ENCODE assay signal across 1 cellular context in the genomic region with DNA sequence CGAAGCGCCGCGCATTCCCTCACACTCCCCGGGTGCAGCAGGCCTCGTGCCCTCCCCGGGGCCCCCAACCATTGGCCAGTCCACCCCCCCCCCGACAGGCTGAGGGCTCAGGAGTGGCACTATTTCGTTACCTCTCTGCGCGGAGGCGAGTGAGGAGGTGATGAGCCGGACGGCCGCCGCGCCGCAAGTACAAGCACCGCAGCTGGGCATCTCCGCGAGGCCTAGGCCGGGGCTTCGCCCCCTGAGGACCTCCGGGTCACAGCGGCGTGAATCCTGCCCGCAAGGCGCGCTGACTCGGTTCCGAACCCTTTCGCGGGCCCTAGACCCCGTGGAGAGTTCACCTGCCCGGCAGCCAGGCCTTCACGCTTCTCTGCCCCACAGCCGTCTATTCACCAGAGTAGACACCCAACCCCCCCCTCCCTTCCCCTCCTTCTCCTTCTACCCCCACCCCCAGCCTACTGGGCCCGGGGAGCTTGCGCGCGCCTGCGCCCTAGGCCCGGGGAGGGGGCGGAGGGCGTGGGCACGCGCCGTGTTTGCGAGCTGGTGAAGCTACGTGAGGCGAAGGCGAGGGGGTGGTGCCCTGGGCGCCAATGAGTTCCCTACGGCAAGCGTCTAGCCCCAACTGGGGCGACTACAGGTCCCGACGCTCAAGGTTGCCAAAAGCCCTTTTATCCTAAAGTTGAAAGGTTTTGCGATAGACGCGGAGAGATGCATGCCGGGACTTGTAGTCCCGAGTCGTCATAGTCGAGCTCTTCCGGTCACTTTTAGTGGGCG.
TF ChIP-seq lines count a peak whose summit lies in the region.

A gene (minus strand): TSS at position 399 of the 774 bp plus-strand sequence. CDS start 189 bp downstream, at position 210.

TF ChIP-seq in GM12878, 131 proteins besides CTCF, POLR2A, EP300 and RAD21 (continued from another document and continues in another):
- TF ChIP-seq, protein P1, sequence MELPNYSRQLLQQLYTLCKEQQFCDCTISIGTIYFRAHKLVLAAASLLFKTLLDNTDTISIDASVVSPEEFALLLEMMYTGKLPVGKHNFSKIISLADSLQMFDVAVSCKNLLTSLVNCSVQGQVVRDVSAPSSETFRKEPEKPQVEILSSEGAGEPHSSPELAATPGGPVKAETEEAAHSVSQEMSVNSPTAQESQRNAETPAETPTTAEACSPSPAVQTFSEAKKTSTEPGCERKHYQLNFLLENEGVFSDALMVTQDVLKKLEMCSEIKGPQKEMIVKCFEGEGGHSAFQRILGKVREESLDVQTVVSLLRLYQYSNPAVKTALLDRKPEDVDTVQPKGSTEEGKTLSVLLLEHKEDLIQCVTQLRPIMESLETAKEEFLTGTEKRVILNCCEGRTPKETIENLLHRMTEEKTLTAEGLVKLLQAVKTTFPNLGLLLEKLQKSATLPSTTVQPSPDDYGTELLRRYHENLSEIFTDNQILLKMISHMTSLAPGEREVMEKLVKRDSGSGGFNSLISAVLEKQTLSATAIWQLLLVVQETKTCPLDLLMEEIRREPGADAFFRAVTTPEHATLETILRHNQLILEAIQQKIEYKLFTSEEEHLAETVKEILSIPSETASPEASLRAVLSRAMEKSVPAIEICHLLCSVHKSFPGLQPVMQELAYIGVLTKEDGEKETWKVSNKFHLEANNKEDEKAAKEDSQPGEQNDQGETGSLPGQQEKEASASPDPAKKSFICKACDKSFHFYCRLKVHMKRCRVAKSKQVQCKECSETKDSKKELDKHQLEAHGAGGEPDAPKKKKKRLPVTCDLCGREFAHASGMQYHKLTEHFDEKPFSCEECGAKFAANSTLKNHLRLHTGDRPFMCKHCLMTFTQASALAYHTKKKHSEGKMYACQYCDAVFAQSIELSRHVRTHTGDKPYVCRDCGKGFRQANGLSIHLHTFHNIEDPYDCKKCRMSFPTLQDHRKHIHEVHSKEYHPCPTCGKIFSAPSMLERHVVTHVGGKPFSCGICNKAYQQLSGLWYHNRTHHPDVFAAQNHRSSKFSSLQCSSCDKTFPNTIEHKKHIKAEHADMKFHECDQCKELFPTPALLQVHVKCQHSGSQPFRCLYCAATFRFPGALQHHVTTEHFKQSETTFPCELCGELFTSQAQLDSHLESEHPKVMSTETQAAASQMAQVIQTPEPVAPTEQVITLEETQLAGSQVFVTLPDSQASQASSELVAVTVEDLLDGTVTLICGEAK (IDR thresholded peaks at IDR 0.05; ENCODE audit: borderline replicate concordance) = peak; percentile 73; the same call in 1 of the 2 replicates
- TF ChIP-seq, protein P2, sequence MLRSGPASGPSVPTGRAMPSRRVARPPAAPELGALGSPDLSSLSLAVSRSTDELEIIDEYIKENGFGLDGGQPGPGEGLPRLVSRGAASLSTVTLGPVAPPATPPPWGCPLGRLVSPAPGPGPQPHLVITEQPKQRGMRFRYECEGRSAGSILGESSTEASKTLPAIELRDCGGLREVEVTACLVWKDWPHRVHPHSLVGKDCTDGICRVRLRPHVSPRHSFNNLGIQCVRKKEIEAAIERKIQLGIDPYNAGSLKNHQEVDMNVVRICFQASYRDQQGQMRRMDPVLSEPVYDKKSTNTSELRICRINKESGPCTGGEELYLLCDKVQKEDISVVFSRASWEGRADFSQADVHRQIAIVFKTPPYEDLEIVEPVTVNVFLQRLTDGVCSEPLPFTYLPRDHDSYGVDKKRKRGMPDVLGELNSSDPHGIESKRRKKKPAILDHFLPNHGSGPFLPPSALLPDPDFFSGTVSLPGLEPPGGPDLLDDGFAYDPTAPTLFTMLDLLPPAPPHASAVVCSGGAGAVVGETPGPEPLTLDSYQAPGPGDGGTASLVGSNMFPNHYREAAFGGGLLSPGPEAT (IDR thresholded peaks at IDR 0.05; ENCODE audit: low read depth) = peak; percentile 40; the same call in 1 of the 2 replicates
- TF ChIP-seq, protein P3, sequence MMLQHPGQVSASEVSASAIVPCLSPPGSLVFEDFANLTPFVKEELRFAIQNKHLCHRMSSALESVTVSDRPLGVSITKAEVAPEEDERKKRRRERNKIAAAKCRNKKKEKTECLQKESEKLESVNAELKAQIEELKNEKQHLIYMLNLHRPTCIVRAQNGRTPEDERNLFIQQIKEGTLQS (IDR thresholded peaks at IDR 0.05; ENCODE audit: borderline replicate concordance, extremely low read depth, low read depth, low read length) = no peak
- TF ChIP-seq, protein P4, sequence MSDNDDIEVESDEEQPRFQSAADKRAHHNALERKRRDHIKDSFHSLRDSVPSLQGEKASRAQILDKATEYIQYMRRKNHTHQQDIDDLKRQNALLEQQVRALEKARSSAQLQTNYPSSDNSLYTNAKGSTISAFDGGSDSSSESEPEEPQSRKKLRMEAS (IDR thresholded peaks at IDR 0.05; ENCODE audit: low read depth, low read length) = peak; percentile 62
- TF ChIP-seq, protein P5, sequence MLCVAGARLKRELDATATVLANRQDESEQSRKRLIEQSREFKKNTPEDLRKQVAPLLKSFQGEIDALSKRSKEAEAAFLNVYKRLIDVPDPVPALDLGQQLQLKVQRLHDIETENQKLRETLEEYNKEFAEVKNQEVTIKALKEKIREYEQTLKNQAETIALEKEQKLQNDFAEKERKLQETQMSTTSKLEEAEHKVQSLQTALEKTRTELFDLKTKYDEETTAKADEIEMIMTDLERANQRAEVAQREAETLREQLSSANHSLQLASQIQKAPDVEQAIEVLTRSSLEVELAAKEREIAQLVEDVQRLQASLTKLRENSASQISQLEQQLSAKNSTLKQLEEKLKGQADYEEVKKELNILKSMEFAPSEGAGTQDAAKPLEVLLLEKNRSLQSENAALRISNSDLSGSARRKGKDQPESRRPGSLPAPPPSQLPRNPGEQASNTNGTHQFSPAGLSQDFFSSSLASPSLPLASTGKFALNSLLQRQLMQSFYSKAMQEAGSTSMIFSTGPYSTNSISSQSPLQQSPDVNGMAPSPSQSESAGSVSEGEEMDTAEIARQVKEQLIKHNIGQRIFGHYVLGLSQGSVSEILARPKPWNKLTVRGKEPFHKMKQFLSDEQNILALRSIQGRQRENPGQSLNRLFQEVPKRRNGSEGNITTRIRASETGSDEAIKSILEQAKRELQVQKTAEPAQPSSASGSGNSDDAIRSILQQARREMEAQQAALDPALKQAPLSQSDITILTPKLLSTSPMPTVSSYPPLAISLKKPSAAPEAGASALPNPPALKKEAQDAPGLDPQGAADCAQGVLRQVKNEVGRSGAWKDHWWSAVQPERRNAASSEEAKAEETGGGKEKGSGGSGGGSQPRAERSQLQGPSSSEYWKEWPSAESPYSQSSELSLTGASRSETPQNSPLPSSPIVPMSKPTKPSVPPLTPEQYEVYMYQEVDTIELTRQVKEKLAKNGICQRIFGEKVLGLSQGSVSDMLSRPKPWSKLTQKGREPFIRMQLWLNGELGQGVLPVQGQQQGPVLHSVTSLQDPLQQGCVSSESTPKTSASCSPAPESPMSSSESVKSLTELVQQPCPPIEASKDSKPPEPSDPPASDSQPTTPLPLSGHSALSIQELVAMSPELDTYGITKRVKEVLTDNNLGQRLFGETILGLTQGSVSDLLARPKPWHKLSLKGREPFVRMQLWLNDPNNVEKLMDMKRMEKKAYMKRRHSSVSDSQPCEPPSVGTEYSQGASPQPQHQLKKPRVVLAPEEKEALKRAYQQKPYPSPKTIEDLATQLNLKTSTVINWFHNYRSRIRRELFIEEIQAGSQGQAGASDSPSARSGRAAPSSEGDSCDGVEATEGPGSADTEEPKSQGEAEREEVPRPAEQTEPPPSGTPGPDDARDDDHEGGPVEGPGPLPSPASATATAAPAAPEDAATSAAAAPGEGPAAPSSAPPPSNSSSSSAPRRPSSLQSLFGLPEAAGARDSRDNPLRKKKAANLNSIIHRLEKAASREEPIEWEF (IDR thresholded peaks at IDR 0.05; ENCODE audit: insufficient replicate concordance, low read depth, low read length) = no peak
- TF ChIP-seq NFIC (IDR thresholded peaks at IDR 0.05; ENCODE audit: low read depth, low read length) (no peak), KAT2A (conservative IDR thresholded peaks at IDR 0.05; ENCODE audit: control insufficient read depth, low read depth, low read length) (no peak), SREBF1 (IDR thresholded peaks at IDR 0.05; ENCODE audit: low read length) (peak; percentile 63; the same call in 1 of the 2 replicates), CBFB (IDR thresholded peaks at IDR 0.05; ENCODE audit: low read depth) (peak; percentile 44; the same call in 1 of the 2 replicates), GABPA (IDR thresholded peaks at IDR 0.05; ENCODE audit: low read depth) (peak; percentile 78), CHD4 (IDR thresholded peaks at IDR 0.05) (no peak), LARP7 (IDR thresholded peaks at IDR 0.05) (no peak), TARDBP (IDR thresholded peaks at IDR 0.05; ENCODE audit: borderline replicate concordance) (peak; percentile 70; the same call in 1 of the 2 replicates), BACH1 (IDR thresholded peaks at IDR 0.05; ENCODE audit: borderline replicate concordance) (peak; percentile 25; the same call in 1 of the 2 replicates), JUND (IDR thresholded peaks at IDR 0.05; ENCODE audit: low read depth, low read length) (no peak), YBX1 (IDR thresholded peaks at IDR 0.05) (no peak), RAD51 (IDR thresholded peaks at IDR 0.05) (no peak), WRNIP1 (IDR thresholded peaks at IDR 0.05; ENCODE audit: borderline replicate concordance, low read depth, low read length) (no peak), IRF4 (IDR thresholded peaks at IDR 0.05; ENCODE audit: low read depth, low read length) (no peak), EZH2 (IDR thresholded peaks at IDR 0.05; ENCODE audit: borderline replicate concordance, control insufficient read depth, low read depth, low read length) (no peak), TCF3 (IDR thresholded peaks at IDR 0.05; ENCODE audit: borderline replicate concordance, insufficient read depth, low read depth, low read length) (0 out of 2 replicates have a peak, but pooled peaks have one; percentile 37), ASH2L (IDR thresholded peaks at IDR 0.05; ENCODE audit: borderline replicate concordance, low read depth) (no peak)
- TF ChIP-seq, protein P6, sequence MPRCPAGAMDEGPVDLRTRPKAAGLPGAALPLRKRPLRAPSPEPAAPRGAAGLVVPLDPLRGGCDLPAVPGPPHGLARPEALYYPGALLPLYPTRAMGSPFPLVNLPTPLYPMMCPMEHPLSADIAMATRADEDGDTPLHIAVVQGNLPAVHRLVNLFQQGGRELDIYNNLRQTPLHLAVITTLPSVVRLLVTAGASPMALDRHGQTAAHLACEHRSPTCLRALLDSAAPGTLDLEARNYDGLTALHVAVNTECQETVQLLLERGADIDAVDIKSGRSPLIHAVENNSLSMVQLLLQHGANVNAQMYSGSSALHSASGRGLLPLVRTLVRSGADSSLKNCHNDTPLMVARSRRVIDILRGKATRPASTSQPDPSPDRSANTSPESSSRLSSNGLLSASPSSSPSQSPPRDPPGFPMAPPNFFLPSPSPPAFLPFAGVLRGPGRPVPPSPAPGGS (IDR thresholded peaks at IDR 0.05; ENCODE audit: borderline replicate concordance, insufficient read depth, low read depth, low read length, poor library complexity, severe bottlenecking) = no peak
- TF ChIP-seq, protein P7, sequence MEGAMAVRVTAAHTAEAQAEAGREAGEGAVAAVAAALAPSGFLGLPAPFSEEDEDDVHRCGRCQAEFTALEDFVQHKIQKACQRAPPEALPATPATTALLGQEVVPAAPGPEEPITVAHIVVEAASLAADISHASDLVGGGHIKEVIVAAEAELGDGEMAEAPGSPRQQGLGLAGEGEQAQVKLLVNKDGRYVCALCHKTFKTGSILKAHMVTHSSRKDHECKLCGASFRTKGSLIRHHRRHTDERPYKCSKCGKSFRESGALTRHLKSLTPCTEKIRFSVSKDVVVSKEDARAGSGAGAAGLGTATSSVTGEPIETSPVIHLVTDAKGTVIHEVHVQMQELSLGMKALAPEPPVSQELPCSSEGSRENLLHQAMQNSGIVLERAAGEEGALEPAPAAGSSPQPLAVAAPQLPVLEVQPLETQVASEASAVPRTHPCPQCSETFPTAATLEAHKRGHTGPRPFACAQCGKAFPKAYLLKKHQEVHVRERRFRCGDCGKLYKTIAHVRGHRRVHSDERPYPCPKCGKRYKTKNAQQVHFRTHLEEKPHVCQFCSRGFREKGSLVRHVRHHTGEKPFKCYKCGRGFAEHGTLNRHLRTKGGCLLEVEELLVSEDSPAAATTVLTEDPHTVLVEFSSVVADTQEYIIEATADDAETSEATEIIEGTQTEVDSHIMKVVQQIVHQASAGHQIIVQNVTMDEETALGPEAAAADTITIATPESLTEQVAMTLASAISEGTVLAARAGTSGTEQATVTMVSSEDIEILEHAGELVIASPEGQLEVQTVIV (IDR thresholded peaks at IDR 0.05; ENCODE audit: borderline replicate concordance, partially characterized antibody) = peak; percentile 31
- TF ChIP-seq, protein P8, sequence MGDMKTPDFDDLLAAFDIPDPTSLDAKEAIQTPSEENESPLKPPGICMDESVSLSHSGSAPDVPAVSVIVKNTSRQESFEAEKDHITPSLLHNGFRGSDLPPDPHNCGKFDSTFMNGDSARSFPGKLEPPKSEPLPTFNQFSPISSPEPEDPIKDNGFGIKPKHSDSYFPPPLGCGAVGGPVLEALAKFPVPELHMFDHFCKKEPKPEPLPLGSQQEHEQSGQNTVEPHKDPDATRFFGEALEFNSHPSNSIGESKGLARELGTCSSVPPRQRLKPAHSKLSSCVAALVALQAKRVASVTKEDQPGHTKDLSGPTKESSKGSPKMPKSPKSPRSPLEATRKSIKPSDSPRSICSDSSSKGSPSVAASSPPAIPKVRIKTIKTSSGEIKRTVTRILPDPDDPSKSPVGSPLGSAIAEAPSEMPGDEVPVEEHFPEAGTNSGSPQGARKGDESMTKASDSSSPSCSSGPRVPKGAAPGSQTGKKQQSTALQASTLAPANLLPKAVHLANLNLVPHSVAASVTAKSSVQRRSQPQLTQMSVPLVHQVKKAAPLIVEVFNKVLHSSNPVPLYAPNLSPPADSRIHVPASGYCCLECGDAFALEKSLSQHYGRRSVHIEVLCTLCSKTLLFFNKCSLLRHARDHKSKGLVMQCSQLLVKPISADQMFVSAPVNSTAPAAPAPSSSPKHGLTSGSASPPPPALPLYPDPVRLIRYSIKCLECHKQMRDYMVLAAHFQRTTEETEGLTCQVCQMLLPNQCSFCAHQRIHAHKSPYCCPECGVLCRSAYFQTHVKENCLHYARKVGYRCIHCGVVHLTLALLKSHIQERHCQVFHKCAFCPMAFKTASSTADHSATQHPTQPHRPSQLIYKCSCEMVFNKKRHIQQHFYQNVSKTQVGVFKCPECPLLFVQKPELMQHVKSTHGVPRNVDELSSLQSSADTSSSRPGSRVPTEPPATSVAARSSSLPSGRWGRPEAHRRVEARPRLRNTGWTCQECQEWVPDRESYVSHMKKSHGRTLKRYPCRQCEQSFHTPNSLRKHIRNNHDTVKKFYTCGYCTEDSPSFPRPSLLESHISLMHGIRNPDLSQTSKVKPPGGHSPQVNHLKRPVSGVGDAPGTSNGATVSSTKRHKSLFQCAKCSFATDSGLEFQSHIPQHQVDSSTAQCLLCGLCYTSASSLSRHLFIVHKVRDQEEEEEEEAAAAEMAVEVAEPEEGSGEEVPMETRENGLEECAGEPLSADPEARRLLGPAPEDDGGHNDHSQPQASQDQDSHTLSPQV (IDR thresholded peaks at IDR 0.05) = no peak
- TF ChIP-seq, protein P9, sequence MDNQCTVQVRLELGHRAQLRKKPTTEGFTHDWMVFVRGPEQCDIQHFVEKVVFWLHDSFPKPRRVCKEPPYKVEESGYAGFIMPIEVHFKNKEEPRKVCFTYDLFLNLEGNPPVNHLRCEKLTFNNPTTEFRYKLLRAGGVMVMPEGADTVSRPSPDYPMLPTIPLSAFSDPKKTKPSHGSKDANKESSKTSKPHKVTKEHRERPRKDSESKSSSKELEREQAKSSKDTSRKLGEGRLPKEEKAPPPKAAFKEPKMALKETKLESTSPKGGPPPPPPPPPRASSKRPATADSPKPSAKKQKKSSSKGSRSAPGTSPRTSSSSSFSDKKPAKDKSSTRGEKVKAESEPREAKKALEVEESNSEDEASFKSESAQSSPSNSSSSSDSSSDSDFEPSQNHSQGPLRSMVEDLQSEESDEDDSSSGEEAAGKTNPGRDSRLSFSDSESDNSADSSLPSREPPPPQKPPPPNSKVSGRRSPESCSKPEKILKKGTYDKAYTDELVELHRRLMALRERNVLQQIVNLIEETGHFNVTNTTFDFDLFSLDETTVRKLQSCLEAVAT (IDR thresholded peaks at IDR 0.05) = no peak
